19 cellular contexts compared by ENCODE assay signal in genomic region chr16:50567651-50568050, GRCh38. TPM values are rescaled to one million over a fixed set of nuclear protein-coding genes. Genes with fewer than 3 reads are reported as not detected.
DNase-seq lines count a peak whose midpoint lies in the region; ATAC-seq, FAIRE-seq and TF ChIP-seq lines count a peak whose summit lies in the region.
"Had no signal": no experiment of that assay in that cellular context is flagged by ENCODE, and none has a peak within 500 bp of the region (broad histone marks: within the 10 kb centered on the region; RNA-seq: fewer than 3 reads in every experiment).

No MANE protein-coding gene starts in this region.

- 88 to 95% methylated on average over 2 to 5 of the region's 5 CpGs for WGBS in endodermal cell (ENCODE audit: insufficient coverage in 1 of 2, insufficient read length in 1 of 2), 2 experiments
- WGBS in small intestine, 3 donors: 84 to 88% (median 85%) methylated on average over 5 of the region's 5 CpGs

- CTCF ChIA-PET in activated naive CD4-positive, alpha-beta T cell treated with anti-CD3 and anti-CD28 coated beads, Interleukin-2, amount 10 ng/mL, durations not matched to agents 7 days and 5 days (lab: Charles Lee): no interaction called here

- H3K27me3 ChIP-seq in endodermal cell (ENCODE audit: control insufficient read depth, insufficient read depth, low read length, poor library complexity, severe bottlenecking): no peaks in the 10 kb centered on the region
- H3K27me3 ChIP-seq in uterus: no peaks in the 10 kb centered on the region
- no peaks in the 10 kb centered on the region for H3K27me3 ChIP-seq in small intestine (ENCODE audit: control insufficient read depth in 2 of 2, insufficient read depth in 2 of 2, low read length in 2 of 2)
- H3K27me3 ChIP-seq: BE2C had no signal

- no peak overlapping the region for H3K4me3 Mint-ChIP-seq in activated naive CD4-positive, alpha-beta T cell treated with anti-CD3 and anti-CD28 coated beads, Interleukin-2, amount 10 ng/mL, durations not matched to agents 7 days and 5 days
- no peak overlapping the region for H3K4me3 Mint-ChIP-seq in endodermal cell

- intact Hi-C loops in posterior vena cava (cut with DNase I): no loop called here
- intact Hi-C loops in uterus (cut with DNase I; ENCODE audit: low total_unique reads): no loop called here

- H3K27me3 Mint-ChIP-seq in activated naive CD4-positive, alpha-beta T cell treated with anti-CD3 and anti-CD28 coated beads, Interleukin-2, amount 10 ng/mL, durations not matched to agents 7 days and 5 days: peaks cover 8% of the 10 kb centered on the region
- no peaks in the 10 kb centered on the region for H3K27me3 Mint-ChIP-seq in endodermal cell (ENCODE audit: insufficient read depth)
- H3K27me3 Mint-ChIP-seq: CD4-positive, alpha-beta memory T cell had no signal

- H3K36me3 Mint-ChIP-seq in activated naive CD4-positive, alpha-beta T cell treated with anti-CD3 and anti-CD28 coated beads, Interleukin-2, amount 50 U/mL, for 72 hours: peaks cover 0 to 4% of the 10 kb centered on the region in 2 donors
- H3K36me3 Mint-ChIP-seq in activated naive CD4-positive, alpha-beta T cell treated with anti-CD3 and anti-CD28 coated beads, Interleukin-2, amount 10 ng/mL, durations not matched to agents 7 days and 5 days: no peaks in the 10 kb centered on the region
- peaks cover 7% of the 10 kb centered on the region for H3K36me3 Mint-ChIP-seq in endodermal cell (ENCODE audit: low read depth)

- no peak for DNase-seq in activated naive CD4-positive, alpha-beta T cell treated with anti-CD3 and anti-CD28 coated beads, Interleukin-2, amount 50 U/mL, for 72 hours (ENCODE audit: low spot score in 2 of 2)
- no peak for DNase-seq in activated naive CD4-positive, alpha-beta T cell treated with anti-CD3 and anti-CD28 coated beads, Interleukin-2, amount 10 ng/mL, durations not matched to agents 7 days and 5 days
- DNase-seq in endodermal cell (no peak), posterior vena cava (ENCODE audit: low spot score) (peak; percentile 16), uterus (no peak), cerebellum (ENCODE audit: low spot score) (no peak), small intestine (no peak)
- DNase-seq: BE2C, Calu3, DMS79, NCI-H1436, NCI-H2081, NCI-H510A treated with DMSO at 0.1 percent for 48 hours, NCI-H82 had no signal

- H3K4me1 ChIP-seq in endodermal cell (ENCODE audit: control insufficient read depth, insufficient read depth, low read length) (no peaks in the 10 kb centered on the region), uterus (peaks cover 0 to 3% of the 10 kb centered on the region in 2 donors), small intestine (ENCODE audit: control insufficient read depth in 2 of 2, insufficient read depth in 1 of 2, low read depth in 1 of 2, low read length in 1 of 2) (no peaks in the 10 kb centered on the region)
- H3K4me1 ChIP-seq: BE2C had no signal

- TF ChIP-seq CTCF in endodermal cell (conservative IDR thresholded peaks at IDR 0.05): no peak
- TF ChIP-seq CTCF in uterus (IDR thresholded peaks at IDR 0.05): no peak

- H3K9me3 ChIP-seq in endodermal cell (ENCODE audit: control insufficient read depth, low read length) (no peaks in the 10 kb centered on the region), uterus (no peaks in the 10 kb centered on the region), small intestine (ENCODE audit: control insufficient read depth, low read depth) (no peaks in the 10 kb centered on the region)
- H3K9me3 ChIP-seq: BE2C had no signal

- H3K36me3 ChIP-seq in endodermal cell (ENCODE audit: control insufficient read depth, insufficient read depth, low read length) (peaks cover 7% of the 10 kb centered on the region), uterus (no peaks in the 10 kb centered on the region), small intestine (ENCODE audit: control insufficient read depth in 2 of 2, insufficient read depth in 2 of 2, low read length in 2 of 2) (no peaks in the 10 kb centered on the region)
- H3K36me3 ChIP-seq: BE2C had no signal

- H3K9me3 Mint-ChIP-seq in activated naive CD4-positive, alpha-beta T cell treated with anti-CD3 and anti-CD28 coated beads, Interleukin-2, amount 50 U/mL, for 72 hours: no peaks in the 10 kb centered on the region
- no peaks in the 10 kb centered on the region for H3K9me3 Mint-ChIP-seq in activated naive CD4-positive, alpha-beta T cell treated with anti-CD3 and anti-CD28 coated beads, Interleukin-2, amount 10 ng/mL, durations not matched to agents 7 days and 5 days
- no peaks in the 10 kb centered on the region for H3K9me3 Mint-ChIP-seq in endodermal cell
- H3K9me3 Mint-ChIP-seq: CD4-positive, alpha-beta memory T cell had no signal

- no peak for TF ChIP-seq POLR2A in uterus (IDR thresholded peaks at IDR 0.05)

- H3K27ac Mint-ChIP-seq in activated naive CD4-positive, alpha-beta T cell treated with anti-CD3 and anti-CD28 coated beads, Interleukin-2, amount 50 U/mL, for 72 hours: peak overlapping the region; percentile 18 to 92
- no peak overlapping the region for H3K27ac Mint-ChIP-seq in activated naive CD4-positive, alpha-beta T cell treated with anti-CD3 and anti-CD28 coated beads, Interleukin-2, amount 10 ng/mL, durations not matched to agents 7 days and 5 days
- H3K27ac Mint-ChIP-seq in endodermal cell: no peak overlapping the region

- no peak overlapping the region for H3K9ac ChIP-seq in endodermal cell (ENCODE audit: extremely low read depth, low read length, poor library complexity, severe bottlenecking)

- no peaks in the 10 kb centered on the region for H3K4me1 Mint-ChIP-seq in activated naive CD4-positive, alpha-beta T cell treated with anti-CD3 and anti-CD28 coated beads, Interleukin-2, amount 10 ng/mL, durations not matched to agents 7 days and 5 days
- peaks cover 10% of the 10 kb centered on the region for H3K4me1 Mint-ChIP-seq in endodermal cell

- ATAC-seq in activated naive CD4-positive, alpha-beta T cell treated with anti-CD3 and anti-CD28 coated beads, Interleukin-2, amount 50 U/mL, for 72 hours: no peak
- no peak for ATAC-seq in GM18519 (IDR thresholded peaks at IDR 0.05; ENCODE audit: low FRiP score, unreplicated experiment)
- ATAC-seq: K562 had no signal

- no peak for FAIRE-seq in small intestine (lab: Jason Lieb, UNC)
- FAIRE-seq: H1, K562 had no signal

- peak overlapping the region; percentile 38 for H3K27ac ChIP-seq in endodermal cell (ENCODE audit: low read depth, low read length)
- peak overlapping the region; percentile 63 to 66 for H3K27ac ChIP-seq in uterus
- no peak overlapping the region for H3K27ac ChIP-seq in small intestine (ENCODE audit: low read depth in 1 of 2, low read length in 1 of 2)
- H3K27ac ChIP-seq: 22Rv1 had no signal

- H3K4me3 ChIP-seq in endodermal cell (ENCODE audit: low read length) (no peak overlapping the region), uterus (no peak overlapping the region), small intestine (ENCODE audit: low read depth in 1 of 2, low read length in 2 of 2) (no peak overlapping the region)
- H3K4me3 ChIP-seq: K562 had no signal

RNA-seq across cellular contexts. Expression of gene NKD1, which starts 19.5 kb away (rescaled TPM):
- total RNA-seq in activated naive CD4-positive, alpha-beta T cell treated with anti-CD3 and anti-CD28 coated beads, Interleukin-2, amount 50 U/mL, for 72 hours: 1 to 10 TPM; 1.4 to 2.1 TPM
- total RNA-seq in endodermal cell (1 to 10 TPM; 7.0 to 9.5 TPM), posterior vena cava (10 to 100 TPM; 25.7 to 67.6 TPM), uterus (10 to 100 TPM in 2 of 4 donors, 1 to 10 TPM in 2; 3.5 to 48.1 (median 8.9) TPM), cerebellum (20.2 TPM)
- 32.4 TPM for polyA plus RNA-seq in endodermal cell (2013, experiment 1 of 2)
- 20.2 TPM for polyA plus RNA-seq in endodermal cell (2013, experiment 2 of 2)
- 1 to 10 TPM in 1 of 3 donors, under 1 TPM in 2; 0.22 to 2.9 (median 0.27) TPM for polyA plus RNA-seq in small intestine

Comparison
In these comparisons a context has a peak if more than half of its experiments do, and no peak if none do; other contexts are left out.
1. H3K27ac Mint-ChIP-seq: peak in activated naive CD4-positive, alpha-beta T cell treated with anti-CD3 and anti-CD28 coated beads, Interleukin-2, amount 50 U/mL, for 72 hours (2 of 2); none in activated naive CD4-positive, alpha-beta T cell treated with anti-CD3 and anti-CD28 coated beads, Interleukin-2, amount 10 ng/mL, durations not matched to agents 7 days and 5 days (single experiment) and endodermal cell (single experiment).
2. H3K27ac ChIP-seq: peak in endodermal cell (single experiment) and uterus (2 of 2); none in small intestine (0 of 2).